ENCODE assay signal across 8 cellular contexts in the genomic region with DNA sequence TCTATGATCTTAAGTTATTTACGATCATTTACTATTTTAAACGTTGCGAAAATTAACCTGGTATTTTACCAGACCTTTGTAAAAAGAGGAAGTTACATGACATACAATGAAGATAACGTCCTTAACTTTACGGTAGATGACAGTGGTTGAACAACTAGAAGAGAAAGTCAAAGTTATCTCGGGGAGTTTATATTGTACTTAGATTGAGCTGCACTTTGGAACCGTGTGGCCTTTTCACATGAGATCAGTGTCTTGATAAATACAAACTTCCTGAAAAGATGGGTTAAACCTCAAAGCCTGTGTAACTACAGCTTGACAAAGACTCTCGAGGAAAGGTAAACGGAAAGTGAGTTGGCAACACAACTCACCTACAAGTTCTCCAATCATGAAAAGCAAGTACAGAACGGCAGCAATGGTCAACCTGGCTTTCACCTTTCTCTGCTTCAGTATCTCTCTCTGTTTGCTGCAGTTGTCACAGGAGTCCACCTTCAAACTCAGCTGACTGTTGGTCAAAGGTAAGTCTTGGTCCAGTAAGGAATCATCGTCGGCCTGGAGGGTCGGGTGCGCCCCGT. TPM values are rescaled to one million over a fixed set of nuclear protein-coding genes. Genes with fewer than 3 reads are reported as not detected.
DNase-seq lines count a peak whose midpoint lies in the region.

No MANE protein-coding gene starts in this region.

- POLR2A ChIA-PET in activated CD4-positive, alpha-beta memory T cell treated with anti-CD3 and anti-CD28 coated beads for 36 hours (lab: Charles Lee) = no interaction called here

- H3K9me3 Mint-ChIP-seq in activated CD4-positive, alpha-beta T cell treated with anti-CD3 and anti-CD28 coated beads, Interleukin-2, amount 10 ng/mL, durations not matched to agents 24 days and 14 days = no peaks in the 10 kb centered on the region
- H3K9me3 Mint-ChIP-seq in activated CD4-positive, alpha-beta memory T cell treated with anti-CD3 and anti-CD28 coated beads for 36 hours = no peaks in the 10 kb centered on the region

- H3K4me1 Mint-ChIP-seq in activated CD4-positive, alpha-beta T cell treated with anti-CD3 and anti-CD28 coated beads, Interleukin-2, amount 10 ng/mL, durations not matched to agents 24 days and 14 days = peaks cover 19% of the 10 kb centered on the region
- H3K4me1 Mint-ChIP-seq in activated CD4-positive, alpha-beta memory T cell treated with anti-CD3 and anti-CD28 coated beads for 36 hours (ENCODE audit: low read depth) = peaks cover 21% of the 10 kb centered on the region

- CTCF ChIA-PET in activated CD4-positive, alpha-beta memory T cell treated with anti-CD3 and anti-CD28 coated beads for 36 hours (lab: Charles Lee) = interaction anchor here (1.0 to 1.9 kb wide), 2 partner anchors 64 to 65 kb away, joined by 4 to 6 read pairs; a partner anchor contains a TSS

- H3K4me3 Mint-ChIP-seq in activated CD4-positive, alpha-beta T cell treated with anti-CD3 and anti-CD28 coated beads, Interleukin-2, amount 10 ng/mL, durations not matched to agents 24 days and 14 days = peak overlapping the region; percentile 85
- H3K4me3 Mint-ChIP-seq in activated CD4-positive, alpha-beta memory T cell treated with anti-CD3 and anti-CD28 coated beads for 36 hours = peak overlapping the region; percentile 82

- intact Hi-C loops in activated CD4-positive, alpha-beta T cell treated with anti-CD3 and anti-CD28 coated beads, Interleukin-2, amount 10 ng/mL, durations not matched to agents 24 days and 14 days (cut with micrococcal nuclease) = loop anchor here (2.0 to 5.0 kb wide), 3 partner anchors 65 to 117 kb away; a partner anchor contains a TSS
- intact Hi-C loops in activated CD4-positive, alpha-beta memory T cell treated with anti-CD3 and anti-CD28 coated beads for 36 hours (cut with micrococcal nuclease) = loop anchor here (2.0 to 5.0 kb wide), 5 partner anchors 63 to 119 kb away; a partner anchor contains a TSS

- peak; percentile 69 for DNase-seq in activated CD4-positive, alpha-beta T cell treated with anti-CD3 and anti-CD28 coated beads, Interleukin-2, amount 10 ng/mL, durations not matched to agents 24 days and 14 days
- DNase-seq in activated CD4-positive, alpha-beta T cell treated with anti-CD3 and anti-CD28 coated beads, Interleukin-2, amount 50 U/mL, for 48 hours = no peak
- DNase-seq in HPDE6-E6E7 (ENCODE audit: extremely low spot score) = peak; percentile 6
- no peak for DNase-seq in activated CD4-positive, alpha-beta memory T cell treated with anti-CD3 and anti-CD28 coated beads for 36 hours
- DNase-seq in glomerular visceral epithelial cell (ENCODE audit: extremely low spot score) = peak; percentile 10
- peak; percentile 43 for DNase-seq in renal cortical epithelial cell (ENCODE audit: low read depth)
- DNase-seq in AG08395 (ENCODE audit: low spot score) = no peak
- no peak for DNase-seq in NCI-H2196 treated with DMSO at 0.1 percent for 48 hours (lab: John Stamatoyannopoulos, UW; ENCODE audit: unreplicated experiment)

- peak overlapping the region; percentile 34 for H3K27ac Mint-ChIP-seq in activated CD4-positive, alpha-beta T cell treated with anti-CD3 and anti-CD28 coated beads, Interleukin-2, amount 10 ng/mL, durations not matched to agents 24 days and 14 days
- H3K27ac Mint-ChIP-seq in activated CD4-positive, alpha-beta memory T cell treated with anti-CD3 and anti-CD28 coated beads for 36 hours = peak overlapping the region; percentile 14

- H3K27me3 Mint-ChIP-seq in activated CD4-positive, alpha-beta T cell treated with anti-CD3 and anti-CD28 coated beads, Interleukin-2, amount 10 ng/mL, durations not matched to agents 24 days and 14 days = peaks cover 25% of the 10 kb centered on the region
- no peaks in the 10 kb centered on the region for H3K27me3 Mint-ChIP-seq in activated CD4-positive, alpha-beta memory T cell treated with anti-CD3 and anti-CD28 coated beads for 36 hours

- H3K36me3 Mint-ChIP-seq in activated CD4-positive, alpha-beta T cell treated with anti-CD3 and anti-CD28 coated beads, Interleukin-2, amount 10 ng/mL, durations not matched to agents 24 days and 14 days (ENCODE audit: low read depth) = no peaks in the 10 kb centered on the region
- peaks cover 2% of the 10 kb centered on the region for H3K36me3 Mint-ChIP-seq in activated CD4-positive, alpha-beta memory T cell treated with anti-CD3 and anti-CD28 coated beads for 36 hours

RNA-seq across cellular contexts. Expression of a gene that starts 0.9 kb away (rescaled TPM):
- total RNA-seq in activated CD4-positive, alpha-beta T cell treated with anti-CD3 and anti-CD28 coated beads, Interleukin-2, amount 10 ng/mL, durations not matched to agents 24 days and 14 days = 0.90 and 1.2 TPM in 2 replicates
- 1 to 10 TPM; 1.5 to 2.0 TPM for total RNA-seq in activated CD4-positive, alpha-beta memory T cell treated with anti-CD3 and anti-CD28 coated beads for 36 hours
- 2.4 and 10.0 TPM in 2 replicates for total RNA-seq in renal cortical epithelial cell

Comparison
In these comparisons a context has a peak if more than half of its experiments do, and no peak if none do; other contexts are left out.
1. DNase-seq: peak in activated CD4-positive, alpha-beta T cell treated with anti-CD3 and anti-CD28 coated beads, Interleukin-2, amount 10 ng/mL, durations not matched to agents 24 days and 14 days (single experiment), HPDE6-E6E7 (single experiment), glomerular visceral epithelial cell (single experiment) and renal cortical epithelial cell (single experiment); none in activated CD4-positive, alpha-beta T cell treated with anti-CD3 and anti-CD28 coated beads, Interleukin-2, amount 50 U/mL, for 48 hours (0 of 2), activated CD4-positive, alpha-beta memory T cell treated with anti-CD3 and anti-CD28 coated beads for 36 hours (single experiment), AG08395 (single experiment) and NCI-H2196 treated with DMSO at 0.1 percent for 48 hours (single experiment).